Comparison of ENCODE assay signal across 18 cellular contexts in the genomic region with DNA sequence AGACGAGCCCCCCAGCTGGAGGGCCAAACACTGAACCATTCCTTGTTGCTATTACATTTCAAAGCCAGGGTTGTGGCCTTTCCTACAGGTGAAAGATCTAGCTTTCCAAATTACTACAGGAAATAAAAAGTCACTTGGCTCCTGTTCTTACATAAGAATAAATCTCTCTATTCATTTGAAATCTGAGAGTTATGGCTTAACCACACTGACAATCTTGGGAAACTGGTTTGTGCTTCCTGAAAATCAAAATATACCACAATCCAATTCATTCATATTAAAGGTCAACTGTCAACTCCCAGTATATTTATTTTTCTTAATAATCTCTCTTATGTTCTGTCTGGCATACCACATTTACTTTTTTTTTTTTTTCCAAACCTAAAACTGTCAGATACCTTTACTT.
A peak's percentile ranks its signal among the peaks of the same experiment; 100 is the strongest.
DNase-seq lines count a peak whose midpoint lies in the region; ATAC-seq, FAIRE-seq and TF ChIP-seq lines count a peak whose summit lies in the region.
"Had no signal": no experiment of that assay in that cellular context is flagged by ENCODE, and none has a peak within 500 bp of the region (broad histone marks: within the 10 kb centered on the region; RNA-seq: fewer than 3 reads in every experiment).

No MANE protein-coding gene starts in this region.

- TF ChIP-seq RAD21 in Ishikawa (IDR thresholded peaks at IDR 0.05; ENCODE audit: low read depth), result no peak

- H3K27ac ChIP-seq in astrocyte (ENCODE audit: low read depth, low read length) (no peak overlapping the region), esophagus squamous epithelium (peak overlapping the region in 3 of 4 donors; percentile 68 to 83 (median 78)), pancreas (peak overlapping the region in 2 of 4 donors; percentile 46 to 59), spleen (no peak overlapping the region)

- H4K20me1 ChIP-seq in astrocyte (ENCODE audit: insufficient read depth, low read length), result no peaks in the 10 kb centered on the region

- no peaks in the 10 kb centered on the region for H3K27me3 Mint-ChIP-seq in astrocyte (ENCODE audit: low read depth, unreplicated experiment)
- H3K27me3 Mint-ChIP-seq in glutamatergic neuron (ENCODE audit: unreplicated experiment), result no peaks in the 10 kb centered on the region
- H3K27me3 Mint-ChIP-seq: CD4-positive, alpha-beta T cell had no signal

- H3K4me3 Mint-ChIP-seq in astrocyte (ENCODE audit: unreplicated experiment) (no peak overlapping the region), glutamatergic neuron (ENCODE audit: unreplicated experiment) (no peak overlapping the region)
- H3K4me3 Mint-ChIP-seq: CD4-positive, alpha-beta T cell had no signal

- FAIRE-seq in astrocyte (lab: Jason Lieb, UNC) (no peak), pancreas (lab: Jason Lieb, UNC) (no peak)
- FAIRE-seq: D721Med had no signal

- ATAC-seq in pancreas, result peak; percentile 40 to 82 (median 72)
- no peak for ATAC-seq in GM18520 (IDR thresholded peaks at IDR 0.05; ENCODE audit: unreplicated experiment)
- ATAC-seq: Panc1 had no signal

- no peak overlapping the region for H3K9ac ChIP-seq in astrocyte (ENCODE audit: low read length)

- H3K4me1 ChIP-seq in astrocyte (ENCODE audit: insufficient read depth, low read length), result no peaks in the 10 kb centered on the region
- peaks cover 4 to 36% (median 7%) of the 10 kb centered on the region in 3 donors for H3K4me1 ChIP-seq in esophagus squamous epithelium
- peaks cover 0 to 7% (median 0%) of the 10 kb centered on the region in 3 donors for H3K4me1 ChIP-seq in pancreas
- no peaks in the 10 kb centered on the region for H3K4me1 ChIP-seq in spleen
- H3K4me1 ChIP-seq: BE2C had no signal

- TF ChIP-seq CTCF in astrocyte (IDR thresholded peaks at IDR 0.05; ENCODE audit: insufficient read depth, low read depth, low read length) (no peak), esophagus squamous epithelium (IDR thresholded peaks at IDR 0.05) (no peak), pancreas (IDR thresholded peaks at IDR 0.05) (no peak), GM10266 (IDR thresholded peaks at IDR 0.05; ENCODE audit: control insufficient read depth, insufficient read depth, low read depth, missing control alignments) (no peak), spleen (IDR thresholded peaks at IDR 0.05 in 8 of 11, conservative IDR thresholded peaks at IDR 0.05 in 3 of 11) (no peak), glutamatergic neuron (IDR thresholded peaks at IDR 0.05; ENCODE audit: partially characterized antibody, unreplicated experiment) (no peak)

- DNase-seq in astrocyte (ENCODE audit: low read depth), result no peak
- no peak for DNase-seq in esophagus squamous epithelium (lab: John Stamatoyannopoulos, UW)
- no peak for DNase-seq in pancreas
- no peak for DNase-seq in GM10266 (ENCODE audit: extremely low spot score)
- DNase-seq in spleen, result no peak
- DNase-seq in glutamatergic neuron, result no peak
- DNase-seq: BE2C; CD4-positive, alpha-beta T cell; DMS79; H7; IMR-90; Kasumi-1; NCI-H2029; NCI-H510A treated with DMSO at 0.1 percent for 48 hours had no signal

- H3K27me3 ChIP-seq in astrocyte (ENCODE audit: insufficient read depth, low read length), result peaks cover 4% of the 10 kb centered on the region
- H3K27me3 ChIP-seq in esophagus squamous epithelium, result no peaks in the 10 kb centered on the region
- no peaks in the 10 kb centered on the region for H3K27me3 ChIP-seq in pancreas
- H3K27me3 ChIP-seq in spleen (replicated peaks in 1 of 7), result no peaks in the 10 kb centered on the region
- H3K27me3 ChIP-seq: BE2C had no signal

- TF ChIP-seq POLR2A in esophagus squamous epithelium (IDR thresholded peaks at IDR 0.05), result no peak
- TF ChIP-seq POLR2A in spleen (IDR thresholded peaks at IDR 0.05), result no peak

- H2AFZ ChIP-seq in astrocyte (ENCODE audit: low read depth, low read length), result no peak overlapping the region

- no peaks in the 10 kb centered on the region for H3K4me1 Mint-ChIP-seq in astrocyte (ENCODE audit: low read depth, unreplicated experiment)
- H3K4me1 Mint-ChIP-seq in glutamatergic neuron (ENCODE audit: low read depth, unreplicated experiment), result no peaks in the 10 kb centered on the region

- H3K4me2 ChIP-seq in astrocyte (ENCODE audit: low read length), result no peak overlapping the region

- no peaks in the 10 kb centered on the region for H3K9me3 ChIP-seq in astrocyte (ENCODE audit: insufficient read depth, low read depth, low read length)
- no peaks in the 10 kb centered on the region for H3K9me3 ChIP-seq in esophagus squamous epithelium
- no peaks in the 10 kb centered on the region for H3K9me3 ChIP-seq in pancreas
- H3K9me3 ChIP-seq in spleen, result no peaks in the 10 kb centered on the region
- H3K9me3 ChIP-seq: BE2C had no signal

- H3K36me3 ChIP-seq in astrocyte (ENCODE audit: insufficient read depth, low read length), result no peaks in the 10 kb centered on the region
- H3K36me3 ChIP-seq in esophagus squamous epithelium, result peaks cover 0 to 38% (median 0%) of the 10 kb centered on the region in 3 donors
- no peaks in the 10 kb centered on the region for H3K36me3 ChIP-seq in pancreas
- H3K36me3 ChIP-seq in spleen, result peaks cover 0 to 36% (median 8%) of the 10 kb centered on the region in 6 donors
- H3K36me3 ChIP-seq: BE2C had no signal

- no peak for TF ChIP-seq EP300 in Ishikawa (IDR thresholded peaks at IDR 0.05; ENCODE audit: borderline replicate concordance)

- peak overlapping the region; percentile 50 for H3K27ac Mint-ChIP-seq in astrocyte (ENCODE audit: unreplicated experiment)
- no peak overlapping the region for H3K27ac Mint-ChIP-seq in glutamatergic neuron (ENCODE audit: unreplicated experiment)
- H3K27ac Mint-ChIP-seq: CD4-positive, alpha-beta T cell had no signal

- H3K79me2 ChIP-seq in astrocyte (ENCODE audit: insufficient read depth, low read length), result no peaks in the 10 kb centered on the region

- H3K9me3 Mint-ChIP-seq in astrocyte (ENCODE audit: unreplicated experiment) (no peaks in the 10 kb centered on the region), glutamatergic neuron (ENCODE audit: unreplicated experiment) (peaks cover 1% of the 10 kb centered on the region)
- H3K9me3 Mint-ChIP-seq: CD4-positive, alpha-beta T cell had no signal

- H3K36me3 Mint-ChIP-seq in astrocyte (ENCODE audit: low read depth, unreplicated experiment) (peaks cover 2% of the 10 kb centered on the region), glutamatergic neuron (ENCODE audit: unreplicated experiment) (no peaks in the 10 kb centered on the region)

- intact Hi-C loops in esophagus squamous epithelium (cut with DNase I), result no loop called here
- intact Hi-C loops in pancreas (cut with DNase I), result no loop called here
- intact Hi-C loops in spleen (cut with DNase I; ENCODE audit: low total_unique reads), result no loop called here

- whole genome bisulfite sequencing in esophagus squamous epithelium, 2 donors, result 21 to 47% methylated on average over 1 of the region's 1 CpG
- WGBS in pancreas, 2 donors, result 32 to 53% methylated on average over 1 of the region's 1 CpG
- 71 to 89% (median 79%) methylated on average over 1 of the region's 1 CpG for WGBS in spleen, 5 donors

- no peak overlapping the region for H3K4me3 ChIP-seq in astrocyte (ENCODE audit: insufficient read depth, low read depth, low read length)
- H3K4me3 ChIP-seq in esophagus squamous epithelium, result no peak overlapping the region
- no peak overlapping the region for H3K4me3 ChIP-seq in pancreas
- no peak overlapping the region for H3K4me3 ChIP-seq in spleen

TF ChIP-seq in Ishikawa, 13 proteins besides CTCF, POLR2A, EP300 and RAD21:
- TF ChIP-seq, protein P1, sequence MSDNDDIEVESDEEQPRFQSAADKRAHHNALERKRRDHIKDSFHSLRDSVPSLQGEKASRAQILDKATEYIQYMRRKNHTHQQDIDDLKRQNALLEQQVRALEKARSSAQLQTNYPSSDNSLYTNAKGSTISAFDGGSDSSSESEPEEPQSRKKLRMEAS (IDR thresholded peaks at IDR 0.05), result no peak
- TF ChIP-seq CREB1 (IDR thresholded peaks at IDR 0.05; ENCODE audit: low read depth) (no peak), NFIC (IDR thresholded peaks at IDR 0.05) (peak; percentile 29; the same call in 1 of the 2 replicates), CEBPB (IDR thresholded peaks at IDR 0.05) (0 out of 2 replicates have a peak, but pooled peaks have one; percentile 16)
- TF ChIP-seq, protein P2, sequence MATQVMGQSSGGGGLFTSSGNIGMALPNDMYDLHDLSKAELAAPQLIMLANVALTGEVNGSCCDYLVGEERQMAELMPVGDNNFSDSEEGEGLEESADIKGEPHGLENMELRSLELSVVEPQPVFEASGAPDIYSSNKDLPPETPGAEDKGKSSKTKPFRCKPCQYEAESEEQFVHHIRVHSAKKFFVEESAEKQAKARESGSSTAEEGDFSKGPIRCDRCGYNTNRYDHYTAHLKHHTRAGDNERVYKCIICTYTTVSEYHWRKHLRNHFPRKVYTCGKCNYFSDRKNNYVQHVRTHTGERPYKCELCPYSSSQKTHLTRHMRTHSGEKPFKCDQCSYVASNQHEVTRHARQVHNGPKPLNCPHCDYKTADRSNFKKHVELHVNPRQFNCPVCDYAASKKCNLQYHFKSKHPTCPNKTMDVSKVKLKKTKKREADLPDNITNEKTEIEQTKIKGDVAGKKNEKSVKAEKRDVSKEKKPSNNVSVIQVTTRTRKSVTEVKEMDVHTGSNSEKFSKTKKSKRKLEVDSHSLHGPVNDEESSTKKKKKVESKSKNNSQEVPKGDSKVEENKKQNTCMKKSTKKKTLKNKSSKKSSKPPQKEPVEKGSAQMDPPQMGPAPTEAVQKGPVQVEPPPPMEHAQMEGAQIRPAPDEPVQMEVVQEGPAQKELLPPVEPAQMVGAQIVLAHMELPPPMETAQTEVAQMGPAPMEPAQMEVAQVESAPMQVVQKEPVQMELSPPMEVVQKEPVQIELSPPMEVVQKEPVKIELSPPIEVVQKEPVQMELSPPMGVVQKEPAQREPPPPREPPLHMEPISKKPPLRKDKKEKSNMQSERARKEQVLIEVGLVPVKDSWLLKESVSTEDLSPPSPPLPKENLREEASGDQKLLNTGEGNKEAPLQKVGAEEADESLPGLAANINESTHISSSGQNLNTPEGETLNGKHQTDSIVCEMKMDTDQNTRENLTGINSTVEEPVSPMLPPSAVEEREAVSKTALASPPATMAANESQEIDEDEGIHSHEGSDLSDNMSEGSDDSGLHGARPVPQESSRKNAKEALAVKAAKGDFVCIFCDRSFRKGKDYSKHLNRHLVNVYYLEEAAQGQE (IDR thresholded peaks at IDR 0.05; ENCODE audit: low read depth), result no peak

Comparison
In these comparisons a context has a peak if more than half of its experiments do, and no peak if none do; other contexts are left out.
1. H3K27ac ChIP-seq: peak in esophagus squamous epithelium (3 of 4); none in astrocyte (single experiment) and spleen (0 of 8).